Comparison of ENCODE assay signal across 15 cellular contexts in the genomic region with DNA sequence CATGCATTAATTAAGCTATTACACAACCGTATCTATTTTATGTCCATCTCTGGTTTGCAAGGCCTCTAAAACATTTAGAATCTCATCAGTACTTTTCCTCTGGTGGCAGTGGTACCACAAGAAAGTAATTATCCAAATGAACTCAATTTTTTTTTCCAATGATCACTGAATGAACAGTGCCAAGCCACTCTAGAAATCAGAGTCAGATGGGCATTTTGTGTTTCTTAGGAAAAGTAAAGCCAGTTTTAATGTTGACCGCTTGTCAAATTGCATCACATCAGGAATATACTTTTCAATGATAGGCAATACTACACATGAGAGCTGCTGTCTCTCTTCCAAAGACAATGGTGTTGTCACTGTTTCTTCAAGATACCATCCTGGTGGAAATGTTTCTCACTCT.
A peak's percentile ranks its signal among the peaks of the same experiment; 100 is the strongest.
DNase-seq lines count a peak whose midpoint lies in the region; ATAC-seq, FAIRE-seq and TF ChIP-seq lines count a peak whose summit lies in the region.
"Had no signal": no experiment of that assay in that cellular context is flagged by ENCODE, and none has a peak within 500 bp of the region (broad histone marks: within the 10 kb centered on the region; RNA-seq: fewer than 3 reads in every experiment).

No MANE protein-coding gene starts in this region.

- TF ChIP-seq POLR2A in IMR-90 (IDR thresholded peaks at IDR 0.05; ENCODE audit: low read depth, low read length) (no peak), K562 (conservative IDR thresholded peaks at IDR 0.05) (no peak)

- H3K27me3 ChIP-seq in IMR-90 (ENCODE audit: control insufficient read depth, insufficient read depth, low read length) (no peaks in the 10 kb centered on the region), K562 (ENCODE audit: control insufficient read depth in 2 of 2, insufficient read depth in 2 of 2, low read length in 2 of 2) (no peaks in the 10 kb centered on the region; a peak in 1 of 5 replicates), PC-9 (ENCODE audit: insufficient read depth, low read depth) (no peaks in the 10 kb centered on the region)
- H3K27me3 ChIP-seq: BLaER1 treated with 17β-estradiol and CSF1 and Interleukin-3, amounts not matched to agents 10 nM and 100 nM had no signal

- H2AFZ ChIP-seq in IMR-90 (replicated peaks; ENCODE audit: low read length, poor library complexity) = no peak overlapping the region
- H2AFZ ChIP-seq in K562 (ENCODE audit: low read depth, low read length) = no peak overlapping the region
- H2AFZ ChIP-seq in PC-9 = no peak overlapping the region

- no peaks in the 10 kb centered on the region for H3K9me2 ChIP-seq in PC-9 (ENCODE audit: insufficient read depth)

- H3K9me3 ChIP-seq in IMR-90 (ENCODE audit: control insufficient read depth, insufficient read depth, low read length) (no peaks in the 10 kb centered on the region), K562 (replicated peaks; ENCODE audit: control insufficient read depth, insufficient read depth, low read depth, low read length) (no peaks in the 10 kb centered on the region), PC-9 (ENCODE audit: insufficient read depth, low read depth) (peaks cover 3% of the 10 kb centered on the region; the same call in 1 of the 2 replicates)
- H3K9me3 ChIP-seq: HAP-1 had no signal

- H4K20me1 ChIP-seq in IMR-90 (ENCODE audit: insufficient read depth, low read length) (no peaks in the 10 kb centered on the region), K562 (replicated peaks; ENCODE audit: control insufficient read depth, insufficient read depth, low read length) (no peaks in the 10 kb centered on the region), PC-9 (ENCODE audit: insufficient read depth) (no peaks in the 10 kb centered on the region)
- H4K20me1 ChIP-seq: BLaER1 treated with 17β-estradiol and CSF1 and Interleukin-3, amounts not matched to agents 10 nM and 100 nM had no signal

- H3K27me3 Mint-ChIP-seq in activated CD4-positive, alpha-beta T cell treated with anti-CD3 and anti-CD28 coated beads, Interleukin-2, amount 10 ng/mL, durations not matched to agents 7 days and 5 days = peaks cover 4% of the 10 kb centered on the region
- H3K27me3 Mint-ChIP-seq: B cell had no signal

- H3K4me2 ChIP-seq in IMR-90 (ENCODE audit: low read depth, low read length) (no peak overlapping the region), K562 (ENCODE audit: insufficient read depth, low read length) (no peak overlapping the region), PC-9 (no peak overlapping the region)
- H3K4me2 ChIP-seq: BLaER1 treated with 17β-estradiol and CSF1 and Interleukin-3, amounts not matched to agents 10 nM and 100 nM had no signal

- TF ChIP-seq CTCF in IMR-90 (conservative IDR thresholded peaks at IDR 0.05; ENCODE audit: low read depth, low read length) = no peak
- TF ChIP-seq CTCF in K562 (IDR thresholded peaks at IDR 0.05 in 2 of 3, conservative IDR thresholded peaks at IDR 0.05 in 1 of 3; ENCODE audit: insufficient read depth in 2 of 3, low read depth in 1 of 3, low read length in 3 of 3) = no peak
- TF ChIP-seq CTCF in PC-9 (conservative IDR thresholded peaks at IDR 0.05) = no peak

- no peak overlapping the region for H3K27ac Mint-ChIP-seq in activated CD4-positive, alpha-beta T cell treated with anti-CD3 and anti-CD28 coated beads, Interleukin-2, amount 10 ng/mL, durations not matched to agents 7 days and 5 days
- H3K27ac Mint-ChIP-seq: B cell; CD8-positive, alpha-beta T cell had no signal

- peak overlapping the region; percentile 82; the same call in 1 of the 3 replicates for H2BK15ac ChIP-seq in IMR-90 (ENCODE audit: low read depth, low read length)

- H3K79me2 ChIP-seq in K562 (ENCODE audit: control insufficient read depth, insufficient read depth, low read length) (no peaks in the 10 kb centered on the region), PC-9 (ENCODE audit: low read depth) (no peaks in the 10 kb centered on the region)

- 60% methylated on average over 1 of the region's 2 CpGs; no CpG with 5 or more reads in 1 of the 2 experiments for WGBS in IMR-90 (ENCODE audit: extremely low coverage in 2 of 2, insufficient read length in 1 of 2), 2 experiments
- WGBS in K562 (ENCODE audit: insufficient coverage, low coverage, missing lambda C conversion rate) = 4% methylated on average over 2 of the region's 2 CpGs

- CTCF ChIA-PET in IMR-90 (lab: Yijun Ruan, JAX) = no interaction called here
- CTCF ChIA-PET in K562 (lab: Yijun Ruan, JAX; ENCODE audit: low intra/inter-chr PET ratio) = no interaction called here
- CTCF ChIA-PET in activated CD4-positive, alpha-beta T cell treated with anti-CD3 and anti-CD28 coated beads, Interleukin-2, amount 10 ng/mL, durations not matched to agents 7 days and 5 days (lab: Charles Lee) = no interaction called here
- CTCF ChIA-PET in PC-9 (lab: Charles Lee) = no interaction called here

- H3K36me3 ChIP-seq in IMR-90 (ENCODE audit: control insufficient read depth, insufficient read depth, low read length) (no peaks in the 10 kb centered on the region), K562 (ENCODE audit: control insufficient read depth, insufficient read depth, low read length) (no peaks in the 10 kb centered on the region), PC-9 (ENCODE audit: low read depth) (no peaks in the 10 kb centered on the region)
- H3K36me3 ChIP-seq: BLaER1 treated with 17β-estradiol and CSF1 and Interleukin-3, amounts not matched to agents 10 nM and 100 nM; HAP-1 had no signal

- no peaks in the 10 kb centered on the region for H3K79me1 ChIP-seq in IMR-90 (ENCODE audit: low read depth in 1 of 2, low read length in 2 of 2)

- TF ChIP-seq RAD21 in IMR-90 (IDR thresholded peaks at IDR 0.05; ENCODE audit: low read length) (no peak), K562 (CRISPR knock-in tag; conservative IDR thresholded peaks at IDR 0.05 in 1 of 2, IDR thresholded peaks at IDR 0.05 in 1 of 2) (no peak)

- H4K91ac ChIP-seq in IMR-90 (ENCODE audit: insufficient read depth, low read depth, low read length) = peak overlapping the region; percentile 23; the same call in 1 of the 2 replicates

- BruUV-seq in IMR-90 (replicated peaks; lab: Mats Ljungman, UMichigan) = no TSS peak
- no TSS peak for BruUV-seq in K562 (replicated peaks; lab: Mats Ljungman, UMichigan)
- no TSS peak for BruUV-seq in PC-9 (replicated peaks; lab: Mats Ljungman, UMichigan)

- ATAC-seq in IMR-90 (ENCODE audit: low read depth) = no peak
- no peak for ATAC-seq in K562
- ATAC-seq: CD8-positive, alpha-beta T cell; GM12878 had no signal

- in situ Hi-C loops in IMR-90 (cut with MboI; ENCODE audit: low sequenced_read_pairs) (no loop called here), K562 (cut with MboI) (no loop called here)

- no peak for TF ChIP-seq EP300 in K562 (IDR thresholded peaks at IDR 0.05; ENCODE audit: low read length)

- peak overlapping the region; percentile 35 to 51; a peak in 1 of 4 replicates for H4K8ac ChIP-seq in IMR-90 (ENCODE audit: low read depth in 2 of 2, low read length in 2 of 2)

- POLR2A ChIA-PET in IMR-90 (lab: Charles Lee; ENCODE audit: unreplicated experiment) (no interaction called here), K562 (lab: Yijun Ruan, JAX) (no interaction called here), PC-9 (lab: Charles Lee; ENCODE audit: unreplicated experiment) (no interaction called here)
- POLR2A ChIA-PET in activated CD4-positive, alpha-beta T cell treated with anti-CD3 and anti-CD28 coated beads, Interleukin-2, amount 10 ng/mL, durations not matched to agents 7 days and 5 days (lab: Charles Lee) = no interaction called here

- dilution Hi-C loops in IMR-90 (cut with HindIII; ENCODE audit: low sequenced_read_pairs, unreplicated experiment) = no loop called here

- intact Hi-C loops in IMR-90 (cut with micrococcal nuclease) = no loop called here
- intact Hi-C loops in K562 (cut with micrococcal nuclease) = no loop called here
- intact Hi-C loops in PC-9 (cut with micrococcal nuclease; ENCODE audit: unreplicated experiment) = no loop called here

- peak overlapping the region; percentile 54; the same call in 1 of the 2 replicates for H3K4ac ChIP-seq in IMR-90 (ENCODE audit: low read depth, low read length)

- H3K27ac ChIP-seq in IMR-90 (ENCODE audit: insufficient read depth, low read length) = no peak overlapping the region
- no peak overlapping the region for H3K27ac ChIP-seq in K562 (ENCODE audit: extremely low read depth, low read depth, low read length)
- H3K27ac ChIP-seq in PC-9 = no peak overlapping the region
- H3K27ac ChIP-seq: BLaER1 treated with 17β-estradiol and CSF1 and Interleukin-3, amounts not matched to agents 10 nM and 100 nM had no signal

- H3K4me1 ChIP-seq in IMR-90 (ENCODE audit: control insufficient read depth, insufficient read depth, low read length) = peaks cover 2% of the 10 kb centered on the region; the same call in 1 of the 2 replicates
- H3K4me1 ChIP-seq in K562 (replicated peaks in 1 of 2; ENCODE audit: control insufficient read depth in 2 of 2, insufficient read depth in 2 of 2, low read length in 2 of 2) = no peaks in the 10 kb centered on the region
- H3K4me1 ChIP-seq in PC-9 (replicated peaks; ENCODE audit: insufficient read depth) = no peaks in the 10 kb centered on the region
- H3K4me1 ChIP-seq: HAP-1 had no signal

- DNase-seq in IMR-90 = no peak
- no peak for DNase-seq in K562 (ENCODE audit: extremely low read depth in 1 of 4, low spot score in 3 of 4)
- DNase-seq in fibroblast of peridontal ligament (ENCODE audit: extremely low read depth) = peak; percentile 41
- DNase-seq in activated CD4-positive, alpha-beta T cell treated with anti-CD3 and anti-CD28 coated beads, Interleukin-2, amount 10 ng/mL, durations not matched to agents 7 days and 5 days = no peak
- DNase-seq in OCI-M1 (lab: John Stamatoyannopoulos, UW) = no peak
- no peak for DNase-seq in stimulated activated CD4-positive, alpha-beta T cell treated with anti-CD3 and anti-CD28 coated beads, Interleukin-4, amount 100 ng/mL, for 4 hours
- no peak for DNase-seq in PC-9
- DNase-seq: Calu3; CD8-positive, alpha-beta T cell; DMS79 treated with DMSO at 0.1 percent for 48 hours had no signal

- H3K56ac ChIP-seq in IMR-90 (ENCODE audit: extremely low read depth, insufficient read depth, low read length) = no peak overlapping the region

- no peaks in the 10 kb centered on the region for H3F3A ChIP-seq in PC-9 (ENCODE audit: insufficient read depth, low read depth)

- no peak overlapping the region for H2AK9ac ChIP-seq in IMR-90 (replicated peaks; ENCODE audit: low read depth, low read length, poor library complexity)

- peak overlapping the region; percentile 28; the same call in 1 of the 2 replicates for H3K14ac ChIP-seq in IMR-90 (replicated peaks; ENCODE audit: low read depth, low read length)

- peak overlapping the region; percentile 41; the same call in 1 of the 2 replicates for H2BK120ac ChIP-seq in IMR-90 (ENCODE audit: low read depth, low read length)

- H3K9ac ChIP-seq in IMR-90 (ENCODE audit: low read depth, low read length) = no peak overlapping the region
- H3K9ac ChIP-seq in K562 (ENCODE audit: insufficient read depth in 1 of 2, low read depth in 2 of 2, low read length in 2 of 2) = no peak overlapping the region
- H3K9ac ChIP-seq: BLaER1 treated with 17β-estradiol and CSF1 and Interleukin-3, amounts not matched to agents 10 nM and 100 nM had no signal

- no peak overlapping the region for H3K4me3 Mint-ChIP-seq in activated CD4-positive, alpha-beta T cell treated with anti-CD3 and anti-CD28 coated beads, Interleukin-2, amount 10 ng/mL, durations not matched to agents 7 days and 5 days
- H3K4me3 Mint-ChIP-seq: B cell; CD8-positive, alpha-beta T cell had no signal

- peak overlapping the region; percentile 87 for H2BK20ac ChIP-seq in IMR-90 (ENCODE audit: low read depth, low read length)

- H4K5ac ChIP-seq in IMR-90 (ENCODE audit: low read depth, low read length) = peak overlapping the region; percentile 45; the same call in 1 of the 2 replicates

- peak overlapping the region; percentile 69 for H2BK5ac ChIP-seq in IMR-90 (ENCODE audit: low read depth, low read length, poor library complexity, severe bottlenecking)

- H3K18ac ChIP-seq in IMR-90 (ENCODE audit: low read depth, low read length) = peak overlapping the region; percentile 87

- H2AK5ac ChIP-seq in IMR-90 (ENCODE audit: low read depth, low read length) = no peak overlapping the region

- H3K36me3 Mint-ChIP-seq in activated CD4-positive, alpha-beta T cell treated with anti-CD3 and anti-CD28 coated beads, Interleukin-2, amount 10 ng/mL, durations not matched to agents 7 days and 5 days (ENCODE audit: low read depth) = no peaks in the 10 kb centered on the region
- H3K36me3 Mint-ChIP-seq: CD8-positive, alpha-beta T cell had no signal

- no peaks in the 10 kb centered on the region for H3K9me3 Mint-ChIP-seq in activated CD4-positive, alpha-beta T cell treated with anti-CD3 and anti-CD28 coated beads, Interleukin-2, amount 10 ng/mL, durations not matched to agents 7 days and 5 days
- H3K9me3 Mint-ChIP-seq: CD8-positive, alpha-beta T cell had no signal

- FAIRE-seq in K562 (lab: Jason Lieb, UNC) = no peak
- FAIRE-seq: GM12878, GM19239 had no signal

- H3K23ac ChIP-seq in IMR-90 (ENCODE audit: low read depth, low read length) = peak overlapping the region; percentile 60; the same call in 1 of the 2 replicates

- H3K9me1 ChIP-seq in IMR-90 (ENCODE audit: insufficient read depth, low read length) (no peaks in the 10 kb centered on the region), K562 (ENCODE audit: control insufficient read depth, insufficient read depth, low read length) (no peaks in the 10 kb centered on the region)

- H3K4me3 ChIP-seq in IMR-90 (ENCODE audit: insufficient read depth, low read depth, low read length) (no peak overlapping the region), K562 (no peak overlapping the region), PC-9 (no peak overlapping the region)
- H3K4me3 ChIP-seq: BLaER1 treated with 17β-estradiol and CSF1 and Interleukin-3, amounts not matched to agents 10 nM and 100 nM; GM12878; HAP-1 had no signal

- no peaks in the 10 kb centered on the region for H3K4me1 Mint-ChIP-seq in activated CD4-positive, alpha-beta T cell treated with anti-CD3 and anti-CD28 coated beads, Interleukin-2, amount 10 ng/mL, durations not matched to agents 7 days and 5 days
- H3K4me1 Mint-ChIP-seq: B cell had no signal
